10 cellular contexts compared by ENCODE assay signal in genomic region chr5:40224421-40224820, GRCh38.
DNase-seq lines count a peak whose midpoint lies in the region; ATAC-seq, FAIRE-seq and TF ChIP-seq lines count a peak whose summit lies in the region.
"Had no signal": no experiment of that assay in that cellular context is flagged by ENCODE, and none has a peak within 500 bp of the region (broad histone marks: within the 10 kb centered on the region; RNA-seq: fewer than 3 reads in every experiment).

No MANE protein-coding gene starts in this region.

- no peaks in the 10 kb centered on the region for H3K36me3 ChIP-seq in brain microvascular endothelial cell (replicated peaks)
- H3K36me3 ChIP-seq in ascending aorta = no peaks in the 10 kb centered on the region
- no peaks in the 10 kb centered on the region for H3K36me3 ChIP-seq in kidney (ENCODE audit: control insufficient read depth in 1 of 2, insufficient read depth in 2 of 2, low read length in 2 of 2)
- H3K36me3 ChIP-seq: esophagus squamous epithelium had no signal

- peak; percentile 34 for DNase-seq in AG10803 (ENCODE audit: low read depth)
- DNase-seq in brain microvascular endothelial cell = no peak
- DNase-seq in ascending aorta (ENCODE audit: low spot score in 2 of 2) = no peak
- DNase-seq in pons (ENCODE audit: low spot score) = no peak
- no peak for DNase-seq in activated CD4-positive, CD25-positive, alpha-beta regulatory T cell treated with anti-CD3 and anti-CD28 coated beads, Interleukin-2, amount 50 U/mL, for 72 hours
- no peak for DNase-seq in kidney
- DNase-seq: COR-L47, esophagus squamous epithelium had no signal

- TF ChIP-seq CTCF in AG10803 (conservative IDR thresholded peaks at IDR 0.05; ENCODE audit: low read length) (no peak), brain microvascular endothelial cell (IDR thresholded peaks at IDR 0.05; ENCODE audit: low read depth, low read length, missing control alignments) (no peak), ascending aorta (IDR thresholded peaks at IDR 0.05) (no peak), kidney (IDR thresholded peaks at IDR 0.05; ENCODE audit: borderline replicate concordance, extremely low read depth, insufficient read depth) (no peak)

- H3K9me3 ChIP-seq in ascending aorta (no peaks in the 10 kb centered on the region), kidney (ENCODE audit: control insufficient read depth in 1 of 2, low read length in 2 of 2) (no peaks in the 10 kb centered on the region)
- H3K9me3 ChIP-seq: esophagus squamous epithelium had no signal

- FAIRE-seq in kidney (lab: Jason Lieb, UNC) = no peak

- in situ Hi-C loops in brain microvascular endothelial cell (cut with HindIII; ENCODE audit: low pct_ligation_motif_present, low sequenced_read_pairs) = no loop called here

- H3K27me3 ChIP-seq in brain microvascular endothelial cell (replicated peaks) = no peaks in the 10 kb centered on the region
- H3K27me3 ChIP-seq in ascending aorta = no peaks in the 10 kb centered on the region
- H3K27me3 ChIP-seq: esophagus squamous epithelium had no signal

- peak overlapping the region; percentile 69 for H3K27ac ChIP-seq in brain microvascular endothelial cell
- no peak overlapping the region for H3K27ac ChIP-seq in ascending aorta
- no peak overlapping the region for H3K27ac ChIP-seq in kidney (ENCODE audit: low read depth in 2 of 2, low read length in 2 of 2)
- H3K27ac ChIP-seq: esophagus squamous epithelium had no signal

- ATAC-seq in GM19397 (IDR thresholded peaks at IDR 0.05; ENCODE audit: unreplicated experiment) (peak; percentile 11), HG03432 (IDR thresholded peaks at IDR 0.05; ENCODE audit: unreplicated experiment) (peak; percentile 30)

- no peaks in the 10 kb centered on the region for H3K4me1 ChIP-seq in ascending aorta
- no peaks in the 10 kb centered on the region for H3K4me1 ChIP-seq in kidney (ENCODE audit: control insufficient read depth in 1 of 2, insufficient read depth in 1 of 2, low read depth in 1 of 2, low read length in 2 of 2)
- H3K4me1 ChIP-seq: esophagus squamous epithelium had no signal

- H3K9ac ChIP-seq in kidney (ENCODE audit: low read length in 2 of 2) = no peak overlapping the region

- H3K4me3 ChIP-seq in AG10803 (ENCODE audit: low read length) (no peak overlapping the region), brain microvascular endothelial cell (ENCODE audit: low read depth, low read length) (no peak overlapping the region), ascending aorta (no peak overlapping the region), kidney (ENCODE audit: low read length in 2 of 2) (no peak overlapping the region)
- H3K4me3 ChIP-seq: esophagus squamous epithelium had no signal

- intact Hi-C loops in ascending aorta (cut with DNase I) (no loop called here), kidney (cut with DNase I) (no loop called here)
